9 cellular contexts compared by ENCODE assay signal in genomic region chr2:108613261-108614042, GRCh38.
DNase-seq lines count a peak whose midpoint lies in the region; ATAC-seq and TF ChIP-seq lines count a peak whose summit lies in the region.
"Had no signal": no experiment of that assay in that cellular context is flagged by ENCODE, and none has a peak within 500 bp of the region (broad histone marks: within the 10 kb centered on the region; RNA-seq: fewer than 3 reads in every experiment).

No MANE protein-coding gene starts in this region.

- peak overlapping the region; percentile 4; the same call in 1 of the 2 replicates for H2AFZ ChIP-seq in OCI-LY7 (ENCODE audit: low read length)
- no peak overlapping the region for H2AFZ ChIP-seq in neural progenitor cell (replicated peaks)

- intact Hi-C loops in Calu3 (cut with micrococcal nuclease; ENCODE audit: unreplicated experiment), result no loop called here
- intact Hi-C loops in OCI-LY7 (cut with micrococcal nuclease; ENCODE audit: unreplicated experiment), result no loop called here

- H3K4me3 Mint-ChIP-seq in Calu3 (ENCODE audit: low read depth, unreplicated experiment) (no peak overlapping the region), neural progenitor cell (no peak overlapping the region)

- CTCF ChIA-PET in Calu3 (lab: Charles Lee), result interaction anchor here (0.9 to 1.8 kb wide), 3 partner anchors 18 to 25 kb away, joined by 3 to 6 read pairs (median 3); no protein-coding TSS in a partner anchor
- CTCF ChIA-PET in OCI-LY7 (lab: Charles Lee; ENCODE audit: unreplicated experiment), result interaction anchor here (2.1 kb wide), 1 partner anchor 23 kb away, joined by 11 read pairs; no protein-coding TSS in a partner anchor

- H4K20me1 ChIP-seq in OCI-LY7 (ENCODE audit: insufficient read depth, low read length) (no peaks in the 10 kb centered on the region), neural progenitor cell (ENCODE audit: low read depth) (peaks cover 3% of the 10 kb centered on the region)

- BruUV-seq in Calu3 (replicated peaks; lab: Mats Ljungman, UMichigan), result no TSS peak
- no TSS peak for BruUV-seq in OCI-LY7 (replicated peaks; lab: Mats Ljungman, UMichigan)

- H3K27me3 ChIP-seq in esophagus (ENCODE audit: control insufficient read depth in 1 of 2, insufficient read depth in 2 of 2, low read length in 2 of 2) (no peaks in the 10 kb centered on the region), neural progenitor cell (no peaks in the 10 kb centered on the region)

- H3K27me3 Mint-ChIP-seq in Calu3 (ENCODE audit: unreplicated experiment), result no peaks in the 10 kb centered on the region
- peaks cover 2% of the 10 kb centered on the region for H3K27me3 Mint-ChIP-seq in neural progenitor cell (ENCODE audit: insufficient read depth, low read depth)

- H3K27ac ChIP-seq in OCI-LY7 (ENCODE audit: low read depth, low read length, poor library complexity, severe bottlenecking) (peak overlapping the region; percentile 91), esophagus (ENCODE audit: low read depth in 2 of 2, low read length in 1 of 2) (peak overlapping the region; percentile 80 to 83), neural progenitor cell (no peak overlapping the region)

- H3K4me2 ChIP-seq in OCI-LY7 (ENCODE audit: low read length) (peak overlapping the region; percentile 88), neural progenitor cell (no peak overlapping the region)

- H3K4me1 ChIP-seq in OCI-LY7 (ENCODE audit: insufficient read depth, low read length, poor library complexity, severe bottlenecking) (peaks cover 95% of the 10 kb centered on the region), esophagus (ENCODE audit: control insufficient read depth in 2 of 2, insufficient read depth in 2 of 2, low read length in 1 of 2) (peaks cover 9 to 31% of the 10 kb centered on the region in 2 donors), neural progenitor cell (peaks cover 3% of the 10 kb centered on the region)

- H3K27ac Mint-ChIP-seq in Calu3 (ENCODE audit: unreplicated experiment), result peak overlapping the region; percentile 80
- peak overlapping the region; percentile 13 for H3K27ac Mint-ChIP-seq in neural progenitor cell

- TF ChIP-seq CTCF in Calu3 (IDR thresholded peaks at IDR 0.05; ENCODE audit: unreplicated experiment), result no peak
- no peak for TF ChIP-seq CTCF in OCI-LY7 (conservative IDR thresholded peaks at IDR 0.05; ENCODE audit: low read length)
- TF ChIP-seq CTCF in neural progenitor cell (IDR thresholded peaks at IDR 0.05), result no peak

- H3K36me3 Mint-ChIP-seq in Calu3 (ENCODE audit: insufficient read depth, unreplicated experiment) (peaks cover 10% of the 10 kb centered on the region), neural progenitor cell (peaks cover 2% of the 10 kb centered on the region)

- ATAC-seq in GM19455 (IDR thresholded peaks at IDR 0.05; ENCODE audit: unreplicated experiment) (no peak), HG03342 (IDR thresholded peaks at IDR 0.05; ENCODE audit: unreplicated experiment) (no peak)

- no peaks in the 10 kb centered on the region for H3K9me2 ChIP-seq in OCI-LY7 (ENCODE audit: insufficient read depth, low read length)

- H3F3A ChIP-seq in neural progenitor cell (ENCODE audit: low read depth), result no peaks in the 10 kb centered on the region

- H3K9me3 ChIP-seq in OCI-LY7 (ENCODE audit: low read length) (no peaks in the 10 kb centered on the region), esophagus (ENCODE audit: control insufficient read depth in 2 of 2, insufficient read depth in 1 of 2, low read depth in 1 of 2, low read length in 1 of 2) (no peaks in the 10 kb centered on the region), neural progenitor cell (ENCODE audit: low read depth) (no peaks in the 10 kb centered on the region)

- H3K9me3 Mint-ChIP-seq in Calu3 (ENCODE audit: low read depth, unreplicated experiment), result no peaks in the 10 kb centered on the region
- no peaks in the 10 kb centered on the region for H3K9me3 Mint-ChIP-seq in neural progenitor cell

- H3K79me2 ChIP-seq in OCI-LY7 (ENCODE audit: insufficient read depth, low read depth, low read length), result peaks cover 48% of the 10 kb centered on the region; the same call in 1 of the 2 replicates
- peaks cover 15% of the 10 kb centered on the region for H3K79me2 ChIP-seq in neural progenitor cell (ENCODE audit: low read depth)

- POLR2A ChIA-PET in OCI-LY7 (lab: Charles Lee), result interaction anchor here (11.8 kb wide), 1 partner anchor 15 kb away, joined by 356 read pairs; no protein-coding TSS in a partner anchor

- H3K4me1 Mint-ChIP-seq in Calu3 (ENCODE audit: low read depth, unreplicated experiment) (peaks cover 69% of the 10 kb centered on the region), neural progenitor cell (peaks cover 30% of the 10 kb centered on the region)

- DNase-seq in Calu3 (no peak), OCI-LY7 (ENCODE audit: low spot score) (no peak), neural progenitor cell (ENCODE audit: low spot score) (no peak), MV-4-11 (lab: John Stamatoyannopoulos, UW) (no peak)
- DNase-seq in central memory CD4-positive, alpha-beta T cell, result no peak
- DNase-seq: NCI-H1436 had no signal

- H3K9ac ChIP-seq in neural progenitor cell, result no peak overlapping the region

- WGBS in esophagus, 2 donors, result 60 to 64% methylated on average over 9 of the region's 9 CpGs

- H3K4me3 ChIP-seq in OCI-LY7 (ENCODE audit: low read depth, low read length, poor library complexity, severe bottlenecking), result peak overlapping the region; percentile 56
- H3K4me3 ChIP-seq in esophagus (ENCODE audit: low read depth in 1 of 2, low read length in 2 of 2), result no peak overlapping the region
- no peak overlapping the region for H3K4me3 ChIP-seq in neural progenitor cell

- H3K36me3 ChIP-seq in OCI-LY7 (ENCODE audit: insufficient read depth, low read length), result no peaks in the 10 kb centered on the region
- peaks cover 0 to 2% of the 10 kb centered on the region in 2 donors for H3K36me3 ChIP-seq in esophagus (ENCODE audit: control insufficient read depth in 2 of 2, insufficient read depth in 2 of 2, low read length in 1 of 2)
- no peaks in the 10 kb centered on the region for H3K36me3 ChIP-seq in neural progenitor cell
